8 cellular contexts compared by ENCODE assay signal in genomic region chr9:108933641-108934322, GRCh38. TPM values are rescaled to one million over a fixed set of nuclear protein-coding genes. Genes with fewer than 3 reads are reported as not detected.
A peak's percentile ranks its signal among the peaks of the same experiment; 100 is the strongest.
DNase-seq lines count a peak whose midpoint lies in the region; ATAC-seq and TF ChIP-seq lines count a peak whose summit lies in the region.

Gene ELP1 (minus strand): TSS chr9:108934124. CDS start chr9:108931146, 2,978 bp downstream.

- TF ChIP-seq EP300 in SK-N-SH (IDR thresholded peaks at IDR 0.05; ENCODE audit: borderline replicate concordance in 1 of 2, low read depth in 1 of 2, low read length in 1 of 2), result no peak; a peak in 1 of 4 replicates

- 0 out of 2 replicates have a peak, but pooled peaks have one; percentile 15 for TF ChIP-seq RAD21 in SK-N-SH (IDR thresholded peaks at IDR 0.05; ENCODE audit: low read length)

- peak; percentile 52 for TF ChIP-seq CTCF in GM10266 (IDR thresholded peaks at IDR 0.05; ENCODE audit: control insufficient read depth, insufficient read depth, low read depth, missing control alignments)
- peak; percentile 40 for TF ChIP-seq CTCF in SK-N-SH (IDR thresholded peaks at IDR 0.05)
- TF ChIP-seq CTCF in glutamatergic neuron (IDR thresholded peaks at IDR 0.05; ENCODE audit: partially characterized antibody, unreplicated experiment), result no peak
- peak; percentile 44 for TF ChIP-seq CTCF in osteocyte (IDR thresholded peaks at IDR 0.05)

- H3K9me3 ChIP-seq in SK-N-SH (no peaks in the 10 kb centered on the region), thymus (ENCODE audit: control insufficient read depth) (no peaks in the 10 kb centered on the region)

- H3K27ac Mint-ChIP-seq in activated naive CD4-positive, alpha-beta T cell treated with anti-CD3 and anti-CD28 coated beads, Interleukin-2, amount 50 U/mL, for 24 hours, result peak within 1 kb of the TSS; percentile 98
- peak within 1 kb of the TSS; percentile 97 for H3K27ac Mint-ChIP-seq in glutamatergic neuron (ENCODE audit: unreplicated experiment)
- peak within 1 kb of the TSS; percentile 96 for H3K27ac Mint-ChIP-seq in osteocyte (ENCODE audit: unreplicated experiment)

- H3K4me1 Mint-ChIP-seq in activated naive CD4-positive, alpha-beta T cell treated with anti-CD3 and anti-CD28 coated beads, Interleukin-2, amount 50 U/mL, for 24 hours, result peaks cover 35% of the 10 kb centered on the region
- H3K4me1 Mint-ChIP-seq in glutamatergic neuron (ENCODE audit: low read depth, unreplicated experiment) (peaks cover 21% of the 10 kb centered on the region), osteocyte (ENCODE audit: unreplicated experiment) (peaks cover 33% of the 10 kb centered on the region)

- POLR2A ChIA-PET in SK-N-SH (lab: Yijun Ruan, JAX), result interaction anchor here (0.8 kb wide), 1 partner anchor 9 kb away, joined by 3 read pairs; no protein-coding TSS in a partner anchor

- no peaks in the 10 kb centered on the region; the same call in 1 of the 2 replicates for H4K20me1 ChIP-seq in SK-N-SH (ENCODE audit: insufficient read depth)

- DNase-seq in GM10266 (ENCODE audit: extremely low spot score) (peak; percentile 87), NCI-H1048 (lab: John Stamatoyannopoulos, UW) (peak; percentile 63), SK-N-SH (peak; percentile 94), glutamatergic neuron (peak; percentile 97), osteocyte (ENCODE audit: extremely low spot score, unreplicated experiment) (peak; percentile 97)

- CTCF ChIA-PET in SK-N-SH (lab: Yijun Ruan, JAX), result no interaction called here

- H3K36me3 ChIP-seq in SK-N-SH (replicated peaks in 1 of 2; ENCODE audit: control insufficient read depth in 1 of 2, insufficient read depth in 2 of 2, low read length in 1 of 2) (peaks cover 24 to 38% of the 10 kb centered on the region in 2 experiments), thymus (ENCODE audit: control insufficient read depth, insufficient read depth) (no peaks in the 10 kb centered on the region)

- no peaks in the 10 kb centered on the region for H3K27me3 ChIP-seq in SK-N-SH (ENCODE audit: insufficient read depth)
- no peaks in the 10 kb centered on the region for H3K27me3 ChIP-seq in thymus (ENCODE audit: control insufficient read depth, insufficient read depth)

- peak; percentile 87 for ATAC-seq in HG02588 (IDR thresholded peaks at IDR 0.05; ENCODE audit: unreplicated experiment)

- H3K27me3 Mint-ChIP-seq in activated naive CD4-positive, alpha-beta T cell treated with anti-CD3 and anti-CD28 coated beads, Interleukin-2, amount 50 U/mL, for 24 hours, result no peaks in the 10 kb centered on the region
- peaks cover 4% of the 10 kb centered on the region for H3K27me3 Mint-ChIP-seq in glutamatergic neuron (ENCODE audit: unreplicated experiment)
- H3K27me3 Mint-ChIP-seq in osteocyte (ENCODE audit: unreplicated experiment), result no peaks in the 10 kb centered on the region

- peaks cover 8 to 9% of the 10 kb centered on the region in 2 experiments; a peak in 3 of 4 replicates for H3K4me1 ChIP-seq in SK-N-SH (ENCODE audit: control insufficient read depth in 1 of 2, insufficient read depth in 2 of 2, low read depth in 1 of 2, low read length in 1 of 2)
- peaks cover 12% of the 10 kb centered on the region for H3K4me1 ChIP-seq in thymus (ENCODE audit: control insufficient read depth, insufficient read depth, low read length)

- H3K36me3 Mint-ChIP-seq in activated naive CD4-positive, alpha-beta T cell treated with anti-CD3 and anti-CD28 coated beads, Interleukin-2, amount 50 U/mL, for 24 hours, result peaks cover 2% of the 10 kb centered on the region
- H3K36me3 Mint-ChIP-seq in glutamatergic neuron (ENCODE audit: unreplicated experiment) (no peaks in the 10 kb centered on the region), osteocyte (ENCODE audit: unreplicated experiment) (peaks cover 8% of the 10 kb centered on the region)

- whole genome bisulfite sequencing in SK-N-SH (ENCODE audit: low lambda C conversion rate), result 0% methylated on average over 4 of the region's 52 CpGs
- WGBS in thymus, result under 1% methylated on average over 52 of the region's 52 CpGs

- peak within 1 kb of the TSS; percentile 78 to 94 for H3K27ac ChIP-seq in SK-N-SH (ENCODE audit: low read depth in 2 of 2, low read length in 1 of 2)
- H3K27ac ChIP-seq in thymus (ENCODE audit: low read depth), result peak within 1 kb of the TSS; percentile 94

- peak within 1 kb of the TSS; percentile 94 for H3K4me2 ChIP-seq in SK-N-SH

- H3K79me2 ChIP-seq in SK-N-SH (ENCODE audit: insufficient read depth), result peaks cover 58% of the 10 kb centered on the region

- peaks cover 7% of the 10 kb centered on the region for H3F3A ChIP-seq in SK-N-SH (replicated peaks; ENCODE audit: insufficient read depth)

- H2AFZ ChIP-seq in SK-N-SH (ENCODE audit: low read depth), result peak within 1 kb of the TSS; percentile 82

- H3K9me3 Mint-ChIP-seq in activated naive CD4-positive, alpha-beta T cell treated with anti-CD3 and anti-CD28 coated beads, Interleukin-2, amount 50 U/mL, for 24 hours, result no peaks in the 10 kb centered on the region
- H3K9me3 Mint-ChIP-seq in glutamatergic neuron (ENCODE audit: unreplicated experiment), result peaks cover 7% of the 10 kb centered on the region
- H3K9me3 Mint-ChIP-seq in osteocyte (ENCODE audit: unreplicated experiment), result no peaks in the 10 kb centered on the region

- H3K9me2 ChIP-seq in SK-N-SH, result no peaks in the 10 kb centered on the region

- H3K4me3 ChIP-seq in SK-N-SH (ENCODE audit: low read depth in 2 of 2, low read length in 1 of 2) (peak within 1 kb of the TSS; percentile 84 to 99), thymus (ENCODE audit: low read length) (peak within 1 kb of the TSS; percentile 88)

- peak within 1 kb of the TSS; percentile 72 for H3K9ac ChIP-seq in SK-N-SH

- H3K4me3 Mint-ChIP-seq in activated naive CD4-positive, alpha-beta T cell treated with anti-CD3 and anti-CD28 coated beads, Interleukin-2, amount 50 U/mL, for 24 hours, result peak within 1 kb of the TSS; percentile 97
- peak within 1 kb of the TSS; percentile 86 for H3K4me3 Mint-ChIP-seq in glutamatergic neuron (ENCODE audit: unreplicated experiment)
- peak within 1 kb of the TSS; percentile 99 for H3K4me3 Mint-ChIP-seq in osteocyte (ENCODE audit: unreplicated experiment)

TF ChIP-seq in SK-N-SH, 30 proteins besides CTCF, POLR2A, EP300 and RAD21 (continues in another document):
- peak; percentile 79; the same call in 1 of the 2 replicates for TF ChIP-seq SIN3A (IDR thresholded peaks at IDR 0.05; ENCODE audit: borderline replicate concordance, low read depth, low read length)
- TF ChIP-seq FOXM1 (IDR thresholded peaks at IDR 0.05; ENCODE audit: low read depth), result no peak
- peak; percentile 24 for TF ChIP-seq CHD2 (IDR thresholded peaks at IDR 0.05; ENCODE audit: low read length, partially characterized antibody)
- TF ChIP-seq TCF12 (IDR thresholded peaks at IDR 0.05), result no peak
- no peak for TF ChIP-seq GATA2 (CRISPR knock-in tag; IDR thresholded peaks at IDR 0.05)
- TF ChIP-seq NRF1 (IDR thresholded peaks at IDR 0.05; ENCODE audit: low read depth, low read length), result peak; percentile 53; the same call in 1 of the 2 replicates
- TF ChIP-seq MEF2A (IDR thresholded peaks at IDR 0.05; ENCODE audit: borderline replicate concordance, low read depth), result no peak
- TF ChIP-seq ELF1 (IDR thresholded peaks at IDR 0.05), result no peak; the same call in 1 of the 2 replicates
- TF ChIP-seq USF1 (IDR thresholded peaks at IDR 0.05; ENCODE audit: borderline replicate concordance, low read depth), result no peak
- TF ChIP-seq PBX3 (IDR thresholded peaks at IDR 0.05), result no peak
- no peak for TF ChIP-seq NFIC (IDR thresholded peaks at IDR 0.05; ENCODE audit: borderline replicate concordance)
- TF ChIP-seq SMC3 (IDR thresholded peaks at IDR 0.05; ENCODE audit: low read depth, low read length), result peak; percentile 14; the same call in 1 of the 2 replicates
- TF ChIP-seq EZH2phosphoT487 (IDR thresholded peaks at IDR 0.05; ENCODE audit: borderline replicate concordance, low read depth), result no peak
- TF ChIP-seq MAX (IDR thresholded peaks at IDR 0.05; ENCODE audit: low read depth), result peak; percentile 80
- TF ChIP-seq RCOR1 (IDR thresholded peaks at IDR 0.05; ENCODE audit: low read length), result no peak
- no peak for TF ChIP-seq TEAD4 (IDR thresholded peaks at IDR 0.05; ENCODE audit: borderline replicate concordance, insufficient read depth)
- TF ChIP-seq JUND (IDR thresholded peaks at IDR 0.05), result peak; percentile 11; the same call in 1 of the 2 replicates

RNA-seq across cellular contexts. Expression of gene ELP1, which starts in this region (rescaled TPM):
- 19.1 and 25.2 TPM in 2 replicates for polyA plus RNA-seq in SK-N-SH (2012; rRNA removed)
- 18.1 TPM in 2 replicates for polyA plus RNA-seq in SK-N-SH (2012; cell fraction: cytosol; rRNA removed)
- polyA plus RNA-seq in SK-N-SH (2012; cell fraction: nucleus; rRNA removed), result 42.6 and 74.0 TPM in 2 replicates
- total RNA-seq in glutamatergic neuron (ENCODE audit: unreplicated experiment), result 51.9 TPM
- 25.7 and 26.1 TPM in 2 replicates for total RNA-seq in osteocyte
- polyA plus RNA-seq in thymus, result 25.1 TPM

Comparison
In these comparisons a context has a peak if more than half of its experiments do, and no peak if none do; other contexts are left out.
1. Peak in every context shown above with its lines: DNase-seq, ATAC-seq, H3K4me3 ChIP-seq and H3K27ac ChIP-seq.